In genomic region chr2:218291934-218292699, GRCh38 we compare ENCODE assay signal across 1 cellular context.
TF ChIP-seq lines count a peak whose summit lies in the region.

Gene TMBIM1 (minus strand): TSS chr2:218292503. CDS start chr2:218282141, 10,362 bp downstream.

TF ChIP-seq in IMR-90, 13 proteins besides CTCF, POLR2A, EP300 and RAD21 (continued from another document):
- TF ChIP-seq MAZ (IDR thresholded peaks at IDR 0.05; ENCODE audit: borderline replicate concordance, low read depth, low read length) (peak; percentile 87), BHLHE40 (IDR thresholded peaks at IDR 0.05; ENCODE audit: low read depth, low read length) (no peak), NFE2L2 (IDR thresholded peaks at IDR 0.05; ENCODE audit: low read depth, low read length) (no peak)
TF ChIP-seq in IMR-90: peak in this region for 6.
